24 cellular contexts compared by ENCODE assay signal in the genomic region with DNA sequence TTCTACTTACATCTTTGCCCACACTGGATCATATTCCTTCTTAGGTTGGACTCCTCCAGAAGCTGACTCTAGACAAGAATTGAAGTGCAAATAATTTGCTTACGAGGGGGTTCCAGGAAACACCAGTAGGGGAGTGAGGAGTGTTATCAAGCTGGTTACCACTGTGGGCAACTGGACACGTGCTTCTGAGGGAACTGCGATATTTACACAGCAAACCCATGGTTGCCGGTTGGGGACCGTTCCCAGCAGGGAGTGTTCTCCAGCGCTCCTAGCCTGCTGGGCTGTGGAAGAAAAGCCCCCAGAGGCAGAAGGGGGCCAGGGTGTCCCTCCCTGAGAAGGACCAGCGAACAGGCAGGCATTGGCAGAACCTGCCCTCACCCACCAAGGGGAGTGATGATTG. TPM values are rescaled to one million over a fixed set of nuclear protein-coding genes. Genes with fewer than 3 reads are reported as not detected.
"Had no signal": no experiment of that assay in that cellular context is flagged by ENCODE, and none has a peak within 500 bp of the region (broad histone marks: within the 10 kb centered on the region; RNA-seq: fewer than 3 reads in every experiment).

No MANE protein-coding gene starts in this region.

- H3K27me3 ChIP-seq: colonic mucosa, neural progenitor cell, testis had no signal

- H3K9me3 ChIP-seq: colonic mucosa, psoas muscle, testis had no signal

- H3K36me3 ChIP-seq: brain microvascular endothelial cell, colonic mucosa, neural progenitor cell had no signal

- H3K9ac ChIP-seq: neural progenitor cell had no signal

- H3K4me1 ChIP-seq: colonic mucosa, psoas muscle, testis had no signal

- H3K4me3 ChIP-seq: colonic mucosa, neural progenitor cell, psoas muscle, smooth muscle cell, testis had no signal

- FAIRE-seq: TTC549 had no signal

- DNase-seq: activated CD4-positive, alpha-beta T cell treated with anti-CD3 and anti-CD28 coated beads, Interleukin-2, amount 50 U/mL, for 1 hour; activated CD4-positive, CD25-positive, alpha-beta regulatory T cell treated with anti-CD3 and anti-CD28 coated beads, Interleukin-2, amount 50 U/mL, for 72 hours; activated CD8-positive, alpha-beta memory T cell treated with anti-CD3 and anti-CD28 coated beads, Interleukin-2, amount 50 U/mL, for 4 hours; activated effector memory CD4-positive, alpha-beta T cell treated with Interleukin-2 at 50 U/mL for 16 hours; activated naive CD4-positive, alpha-beta T cell treated with anti-CD3 and anti-CD28 coated beads, Interleukin-2, amount 10 ng/mL, durations not matched to agents 7 days and 5 days; activated naive CD8-positive, alpha-beta T cell treated with anti-CD3 and anti-CD28 coated beads, Interleukin-2, amount 50 U/mL, for 24 hours; activated T-cell treated with anti-CD3 and anti-CD28 coated beads, Interleukin-2, amount 50 U/mL, for 48 hours; anterior cingulate cortex; brain microvascular endothelial cell; central memory CD4-positive, alpha-beta T cell; colonic mucosa; foreskin melanocyte; glutamatergic neuron; hippocampal formation; islet precursor cell; psoas muscle; stimulated activated CD4-positive, alpha-beta T cell treated with anti-CD3 and anti-CD28 coated beads, Interleukin-4, amount 100 ng/mL, for 24 hours; T-helper 2 cell; testis had no signal

- H3K27ac ChIP-seq: brain microvascular endothelial cell, colonic mucosa, neural progenitor cell, psoas muscle, testis had no signal

RNA-seq across cellular contexts. Expression of gene MDFI, which starts 21.7 kb away (rescaled TPM):
- total RNA-seq: left lobe of liver, mononuclear cell had no signal
